9 cellular contexts compared by ENCODE assay signal in genomic region chr19:47176071-47176626, GRCh38. TPM values are rescaled to one million over a fixed set of nuclear protein-coding genes. Genes with fewer than 3 reads are reported as not detected.
DNase-seq lines count a peak whose midpoint lies in the region; ATAC-seq and TF ChIP-seq lines count a peak whose summit lies in the region.
"Had no signal": no experiment of that assay in that cellular context is flagged by ENCODE, and none has a peak within 500 bp of the region (broad histone marks: within the 10 kb centered on the region; RNA-seq: fewer than 3 reads in every experiment).

No MANE protein-coding gene starts in this region.

- H4K20me1 ChIP-seq in GM23248 (ENCODE audit: insufficient read depth) (0 out of 2 replicates have a peak, but pooled peaks cover 10% of the 10 kb centered on the region), smooth muscle cell (ENCODE audit: low read depth) (peaks cover 10% of the 10 kb centered on the region)

- H3K4me1 ChIP-seq in GM23248 (ENCODE audit: insufficient read depth): peaks cover 24% of the 10 kb centered on the region
- H3K4me1 ChIP-seq in esophagus squamous epithelium: peaks cover 0 to 25% (median 18%) of the 10 kb centered on the region in 3 donors
- H3K4me1 ChIP-seq in skeletal muscle satellite cell (ENCODE audit: control insufficient read depth, insufficient read depth, low read length): peaks cover 26% of the 10 kb centered on the region
- no peaks in the 10 kb centered on the region for H3K4me1 ChIP-seq in smooth muscle cell (ENCODE audit: low read depth)
- H3K4me1 ChIP-seq: neural progenitor cell had no signal

- peak; percentile 81 for DNase-seq in GM23248
- no peak for DNase-seq in T-helper 17 cell
- DNase-seq in esophagus squamous epithelium (lab: John Stamatoyannopoulos, UW): no peak
- DNase-seq in smooth muscle cell (lab: John Stamatoyannopoulos, UW; ENCODE audit: unreplicated experiment): no peak
- DNase-seq in OCI-M2 (lab: John Stamatoyannopoulos, UW; ENCODE audit: unreplicated experiment): no peak
- DNase-seq: NCI-H526 had no signal

- H3K9me3 ChIP-seq in GM23248 (ENCODE audit: low read depth) (no peaks in the 10 kb centered on the region), T-helper 17 cell (ENCODE audit: control insufficient read depth, low read length, poor library complexity, severe bottlenecking) (no peaks in the 10 kb centered on the region), esophagus squamous epithelium (no peaks in the 10 kb centered on the region), skeletal muscle satellite cell (replicated peaks; ENCODE audit: low read length) (no peaks in the 10 kb centered on the region), smooth muscle cell (replicated peaks; ENCODE audit: low read depth) (no peaks in the 10 kb centered on the region)

- no peaks in the 10 kb centered on the region for H3K36me3 Mint-ChIP-seq in T-helper 17 cell (ENCODE audit: low read depth)

- intact Hi-C loops in esophagus squamous epithelium (cut with DNase I): no loop called here

- H3K36me3 ChIP-seq in GM23248 (ENCODE audit: low read depth) (peaks cover 11% of the 10 kb centered on the region; the same call in 1 of the 2 replicates), esophagus squamous epithelium (peaks cover 0 to 70% (median 6%) of the 10 kb centered on the region in 3 donors), skeletal muscle satellite cell (ENCODE audit: insufficient read depth, low read length) (peaks cover 46% of the 10 kb centered on the region), smooth muscle cell (ENCODE audit: low read depth) (peaks cover 6% of the 10 kb centered on the region)
- H3K36me3 ChIP-seq: neural progenitor cell had no signal

- H3F3A ChIP-seq in GM23248 (ENCODE audit: insufficient read depth): peaks cover 30% of the 10 kb centered on the region
- H3F3A ChIP-seq in smooth muscle cell (ENCODE audit: low read depth): no peaks in the 10 kb centered on the region

- no peak for ATAC-seq in T-helper 17 cell
- no peak for ATAC-seq in GM18517 (IDR thresholded peaks at IDR 0.05; ENCODE audit: unreplicated experiment)

- no peaks in the 10 kb centered on the region for H3K27me3 Mint-ChIP-seq in T-helper 17 cell

- in situ Hi-C loops in GM23248 (cut with MboI): no loop called here

- H3K4me2 ChIP-seq in GM23248 (ENCODE audit: unreplicated experiment) (peak overlapping the region; percentile 34), skeletal muscle satellite cell (ENCODE audit: low read length) (peak overlapping the region; percentile 44), smooth muscle cell (no peak overlapping the region)
- H3K4me2 ChIP-seq: neural progenitor cell had no signal

- H2AFZ ChIP-seq in GM23248 (no peak overlapping the region), smooth muscle cell (ENCODE audit: low read depth) (no peak overlapping the region)
- H2AFZ ChIP-seq: neural progenitor cell had no signal

- 41 to 43% methylated on average over 5 of the region's 5 CpGs for WGBS in GM23248 (ENCODE audit: low coverage in 1 of 2, low lambda C conversion rate in 2 of 2, missing lambda C conversion rate in 2 of 2), 2 experiments
- 57 to 71% methylated on average over 5 of the region's 5 CpGs for whole genome bisulfite sequencing in esophagus squamous epithelium, 2 donors
- 91% methylated on average over 5 of the region's 5 CpGs for WGBS in smooth muscle cell (ENCODE audit: low lambda C conversion rate)

- H3K4me1 Mint-ChIP-seq in T-helper 17 cell: peaks cover 41% of the 10 kb centered on the region
- H3K4me1 Mint-ChIP-seq: neural progenitor cell had no signal

- H3K27me3 ChIP-seq in GM23248 (replicated peaks; ENCODE audit: insufficient read depth) (no peaks in the 10 kb centered on the region), esophagus squamous epithelium (no peaks in the 10 kb centered on the region), skeletal muscle satellite cell (ENCODE audit: control insufficient read depth, insufficient read depth, low read length) (no peaks in the 10 kb centered on the region), smooth muscle cell (ENCODE audit: low read depth) (no peaks in the 10 kb centered on the region)
- H3K27me3 ChIP-seq: neural progenitor cell had no signal

- H3K79me2 ChIP-seq in GM23248 (ENCODE audit: insufficient read depth) (peaks cover 32% of the 10 kb centered on the region), smooth muscle cell (ENCODE audit: low read depth) (peaks cover 5% of the 10 kb centered on the region)

- H3K4me3 ChIP-seq in GM23248 (no peak overlapping the region), esophagus squamous epithelium (no peak overlapping the region), skeletal muscle satellite cell (ENCODE audit: low read length) (no peak overlapping the region), smooth muscle cell (no peak overlapping the region)
- H3K4me3 ChIP-seq: neural progenitor cell had no signal

- peak overlapping the region; percentile 73 for H3K4me3 Mint-ChIP-seq in T-helper 17 cell
- H3K4me3 Mint-ChIP-seq: neural progenitor cell had no signal

- H3K27ac ChIP-seq in GM23248 (peak overlapping the region; percentile 83), esophagus squamous epithelium (peak overlapping the region in 3 of 4 donors; percentile 59 to 82 (median 66)), smooth muscle cell (ENCODE audit: low read depth) (no peak overlapping the region)
- H3K27ac ChIP-seq: neural progenitor cell had no signal

- TF ChIP-seq CTCF in esophagus squamous epithelium (IDR thresholded peaks at IDR 0.05) (peak in 1 of 6 experiments; percentile 4), smooth muscle cell (IDR thresholded peaks at IDR 0.05; ENCODE audit: borderline replicate concordance, insufficient read depth, poor library complexity, severe bottlenecking) (no peak)

- H3K9ac ChIP-seq in GM23248 (peak overlapping the region; percentile 37), skeletal muscle satellite cell (ENCODE audit: low read depth, low read length) (peak overlapping the region; percentile 56), smooth muscle cell (ENCODE audit: low read depth) (no peak overlapping the region)
- H3K9ac ChIP-seq: neural progenitor cell had no signal

- TF ChIP-seq POLR2A in esophagus squamous epithelium (IDR thresholded peaks at IDR 0.05): no peak

- H3K27ac Mint-ChIP-seq in T-helper 17 cell: peak overlapping the region; percentile 91
- H3K27ac Mint-ChIP-seq: neural progenitor cell had no signal

- no peaks in the 10 kb centered on the region for H3K9me2 ChIP-seq in GM23248 (ENCODE audit: insufficient read depth)

RNA-seq across cellular contexts. Expression of gene SAE1, which starts 45.5 kb away (rescaled TPM):
- 132 and 177 TPM in 2 replicates for total RNA-seq in GM23248 (2014; rRNA removed; shearing (Covaris generic))
- 143 and 154 TPM in 2 replicates for polyA plus RNA-seq in GM23248 (2016; fragmentation: Nextera tagmentation; extraction: Ambion mirVana)
- total RNA-seq in T-helper 17 cell: 10 to 100 TPM; 36.2 to 37.0 TPM
- 10 to 100 TPM; 31.8 to 73.5 (median 62.1) TPM for total RNA-seq in esophagus squamous epithelium
- total RNA-seq in skeletal muscle satellite cell (2012; rRNA removed): 115 and 118 TPM in 2 replicates
- 65.9 and 67.4 TPM in 2 replicates for total RNA-seq in smooth muscle cell
- 70.8 and 89.4 TPM in 2 replicates for polyA plus RNA-seq in smooth muscle cell

RNA-seq across cellular contexts. Expression of gene BBC3, which starts 54.9 kb away (rescaled TPM):
- 11.9 and 14.6 TPM in 2 replicates for total RNA-seq in GM23248 (2014; rRNA removed; shearing (Covaris generic))
- 6.2 and 6.3 TPM in 2 replicates for polyA plus RNA-seq in GM23248 (2016; fragmentation: Nextera tagmentation; extraction: Ambion mirVana)
- 10 to 100 TPM; 32.4 to 40.2 TPM for total RNA-seq in T-helper 17 cell
- total RNA-seq in esophagus squamous epithelium: 1 to 10 TPM in 3 of 4 donors, under 1 TPM in 1; 0.48 to 3.2 (median 2.6) TPM
- 4.8 and 6.1 TPM in 2 replicates for total RNA-seq in skeletal muscle satellite cell (2012; rRNA removed)
- 8.2 and 10.2 TPM in 2 replicates for total RNA-seq in smooth muscle cell
- 28.2 and 29.9 TPM in 2 replicates for polyA plus RNA-seq in smooth muscle cell
